In genomic region chr6:165480916-165481315, GRCh38 we compare ENCODE assay signal across 30 cellular contexts.
"Had no signal": no experiment of that assay in that cellular context is flagged by ENCODE, and none has a peak within 500 bp of the region (broad histone marks: within the 10 kb centered on the region; RNA-seq: fewer than 3 reads in every experiment).

No MANE protein-coding gene starts in this region.

- H3K36me3 Mint-ChIP-seq: activated naive CD8-positive, alpha-beta T cell; WTC11 had no signal

- H3K9me3 Mint-ChIP-seq: activated CD4-positive, alpha-beta memory T cell treated with anti-CD3 and anti-CD28 coated beads, Interleukin-2, amount 10 ng/mL, durations not matched to agents 7 days and 5 days; activated CD4-positive, alpha-beta T cell treated with anti-CD3 and anti-CD28 coated beads, Interleukin-2, amount 10 ng/mL, durations not matched to agents 7 days and 5 days; activated T-cell treated with anti-CD3 and anti-CD28 coated beads, Interleukin-2, amount 50 U/mL, for 4 hours; activated T-helper 17 cell treated with anti-CD3 and anti-CD28 coated beads, Interleukin-2, amount 50 U/mL, for 72 hours; WTC11 had no signal

- DNase-seq: activated CD4-positive, alpha-beta memory T cell treated with anti-CD3 and anti-CD28 coated beads, Interleukin-2, amount 10 ng/mL, durations not matched to agents 7 days and 5 days; activated CD4-positive, alpha-beta T cell treated with anti-CD3 and anti-CD28 coated beads for 1 hour; activated CD4-positive, alpha-beta T cell treated with anti-CD3 and anti-CD28 coated beads for 4 hours; activated CD4-positive, alpha-beta T cell treated with anti-CD3 and anti-CD28 coated beads, Interleukin-2, amount 10 ng/mL, durations not matched to agents 7 days and 5 days; activated CD4-positive, alpha-beta T cell treated with anti-CD3 and anti-CD28 coated beads, Interleukin-2, amount 50 U/mL, for 4 hours; activated CD8-positive, alpha-beta memory T cell treated with anti-CD3 and anti-CD28 coated beads, Interleukin-2, amount 50 U/mL, for 48 hours; activated effector memory CD4-positive, alpha-beta T cell treated with Interleukin-2 at 50 U/mL for 16 hours; activated gamma-delta T cell treated with Interleukin-2 at 50 U/mL for 16 hours; activated naive CD4-positive, alpha-beta T cell treated with anti-CD3 and anti-CD28 coated beads, Interleukin-2, amount 50 U/mL, for 16 hours; activated naive CD4-positive, alpha-beta T cell treated with Interleukin-2 at 50 U/mL for 16 hours; activated T-cell treated with anti-CD3 and anti-CD28 coated beads for 4 hours; activated T-cell treated with anti-CD3 and anti-CD28 coated beads, Interleukin-2, amount 50 U/mL, for 4 hours; amniotic stem cell; anterior cingulate cortex; brain microvascular endothelial cell; cortex of kidney; dermis blood vessel endothelial cell; effector CD4-positive, alpha-beta T cell; effector memory CD8-positive, alpha-beta T cell; erythroblast; foreskin keratinocyte; gastrocnemius medialis; glutamatergic neuron; heart left ventricle; T-helper 2 cell had no signal

- H3K4me1 Mint-ChIP-seq: activated CD4-positive, alpha-beta memory T cell treated with anti-CD3 and anti-CD28 coated beads, Interleukin-2, amount 10 ng/mL, durations not matched to agents 7 days and 5 days; activated CD4-positive, alpha-beta T cell treated with anti-CD3 and anti-CD28 coated beads, Interleukin-2, amount 10 ng/mL, durations not matched to agents 7 days and 5 days; activated T-helper 17 cell treated with anti-CD3 and anti-CD28 coated beads, Interleukin-2, amount 50 U/mL, for 72 hours; central memory CD8-positive, alpha-beta T cell had no signal

- H3K9me3 ChIP-seq: esophagus muscularis mucosa, gastrocnemius medialis, heart left ventricle had no signal

- H3K27me3 ChIP-seq: brain microvascular endothelial cell, esophagus muscularis mucosa, foreskin keratinocyte, gastrocnemius medialis, heart left ventricle had no signal

- H3K27ac Mint-ChIP-seq: activated CD4-positive, alpha-beta memory T cell treated with anti-CD3 and anti-CD28 coated beads, Interleukin-2, amount 10 ng/mL, durations not matched to agents 7 days and 5 days; activated CD4-positive, alpha-beta T cell treated with anti-CD3 and anti-CD28 coated beads, Interleukin-2, amount 10 ng/mL, durations not matched to agents 7 days and 5 days; activated naive CD8-positive, alpha-beta T cell; activated T-helper 17 cell treated with anti-CD3 and anti-CD28 coated beads, Interleukin-2, amount 50 U/mL, for 72 hours; effector memory CD8-positive, alpha-beta T cell; WTC11 had no signal

- H3K27ac ChIP-seq: brain microvascular endothelial cell, esophagus muscularis mucosa, foreskin keratinocyte, gastrocnemius medialis, heart left ventricle had no signal

- H3K4me3 Mint-ChIP-seq: activated CD4-positive, alpha-beta memory T cell treated with anti-CD3 and anti-CD28 coated beads, Interleukin-2, amount 10 ng/mL, durations not matched to agents 7 days and 5 days; activated CD4-positive, alpha-beta T cell treated with anti-CD3 and anti-CD28 coated beads, Interleukin-2, amount 10 ng/mL, durations not matched to agents 7 days and 5 days; activated naive CD8-positive, alpha-beta T cell; activated T-cell treated with anti-CD3 and anti-CD28 coated beads, Interleukin-2, amount 50 U/mL, for 4 hours; activated T-helper 17 cell treated with anti-CD3 and anti-CD28 coated beads, Interleukin-2, amount 50 U/mL, for 72 hours; central memory CD8-positive, alpha-beta T cell; effector memory CD8-positive, alpha-beta T cell; WTC11 had no signal

- H3K27me3 Mint-ChIP-seq: activated CD4-positive, alpha-beta memory T cell treated with anti-CD3 and anti-CD28 coated beads, Interleukin-2, amount 10 ng/mL, durations not matched to agents 7 days and 5 days; activated CD4-positive, alpha-beta T cell treated with anti-CD3 and anti-CD28 coated beads, Interleukin-2, amount 10 ng/mL, durations not matched to agents 7 days and 5 days; activated naive CD8-positive, alpha-beta T cell; activated T-helper 17 cell treated with anti-CD3 and anti-CD28 coated beads, Interleukin-2, amount 50 U/mL, for 72 hours; central memory CD8-positive, alpha-beta T cell; effector memory CD8-positive, alpha-beta T cell had no signal

- ATAC-seq: activated T-cell treated with anti-CD3 and anti-CD28 coated beads, Interleukin-2, amount 50 U/mL, for 4 hours; activated T-helper 17 cell treated with anti-CD3 and anti-CD28 coated beads, Interleukin-2, amount 50 U/mL, for 72 hours; effector memory CD8-positive, alpha-beta T cell; foreskin keratinocyte; gastrocnemius medialis; heart left ventricle; WTC11 had no signal

- H3K4me3 ChIP-seq: esophagus muscularis mucosa, gastrocnemius medialis, heart left ventricle had no signal

- H3K4me1 ChIP-seq: esophagus muscularis mucosa, foreskin keratinocyte, gastrocnemius medialis had no signal

- H3K36me3 ChIP-seq: brain microvascular endothelial cell, esophagus muscularis mucosa, gastrocnemius medialis, heart left ventricle had no signal
